In the genomic region with DNA sequence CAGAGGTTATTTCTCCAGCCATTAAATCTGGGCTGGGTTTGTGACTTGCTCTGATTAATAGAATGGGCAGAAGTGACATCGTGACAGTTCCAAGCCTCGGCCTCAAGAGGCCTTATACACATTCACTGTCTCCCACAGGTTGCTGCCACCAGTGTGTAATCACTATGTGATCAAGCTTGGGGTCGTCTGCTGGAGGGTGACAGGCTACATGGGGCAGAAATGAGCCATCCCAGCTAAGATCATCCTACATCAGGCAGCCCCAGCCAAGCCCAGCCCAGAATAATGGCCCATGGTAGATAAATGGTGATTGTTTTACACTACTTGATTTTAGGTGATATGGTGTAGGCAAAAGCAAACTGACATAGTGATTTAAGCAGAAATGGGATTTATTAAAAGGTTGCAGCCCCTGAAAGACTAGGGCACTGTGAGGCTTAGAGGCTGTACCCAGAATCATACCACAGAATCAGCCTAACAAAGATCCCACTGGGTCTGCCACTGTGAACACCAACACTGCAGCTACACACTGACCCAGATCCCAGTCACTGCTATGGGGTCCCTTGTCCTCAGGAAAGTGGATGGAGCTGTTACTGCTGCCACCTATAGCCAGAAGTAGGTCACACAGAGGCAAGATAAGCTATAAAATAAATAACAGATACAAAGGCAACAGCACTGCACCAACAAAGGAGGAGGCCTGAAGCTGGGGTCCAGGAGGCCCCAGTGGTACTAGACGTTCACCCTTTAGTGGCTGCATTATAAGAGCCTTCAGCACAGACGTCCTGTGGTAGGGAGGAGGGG, we compare ENCODE assay signal across 2 cellular contexts.
A peak's percentile ranks its signal among the peaks of the same experiment; 100 is the strongest.
TF ChIP-seq lines count a peak whose summit lies in the region.

No MANE protein-coding gene starts in this region.

TF ChIP-seq in IMR-90, 13 proteins besides CTCF, POLR2A, EP300 and RAD21:
- TF ChIP-seq FOS (IDR thresholded peaks at IDR 0.05; ENCODE audit: low read depth, low read length) (no peak), BHLHE40 (IDR thresholded peaks at IDR 0.05; ENCODE audit: low read depth, low read length) (no peak), SMC3 (IDR thresholded peaks at IDR 0.05; ENCODE audit: low read depth, low read length) (peak; percentile 19; the same call in 1 of the 2 replicates)

TF ChIP-seq in GM12878, 131 proteins besides CTCF, POLR2A, EP300 and RAD21:
- TF ChIP-seq, protein P1, sequence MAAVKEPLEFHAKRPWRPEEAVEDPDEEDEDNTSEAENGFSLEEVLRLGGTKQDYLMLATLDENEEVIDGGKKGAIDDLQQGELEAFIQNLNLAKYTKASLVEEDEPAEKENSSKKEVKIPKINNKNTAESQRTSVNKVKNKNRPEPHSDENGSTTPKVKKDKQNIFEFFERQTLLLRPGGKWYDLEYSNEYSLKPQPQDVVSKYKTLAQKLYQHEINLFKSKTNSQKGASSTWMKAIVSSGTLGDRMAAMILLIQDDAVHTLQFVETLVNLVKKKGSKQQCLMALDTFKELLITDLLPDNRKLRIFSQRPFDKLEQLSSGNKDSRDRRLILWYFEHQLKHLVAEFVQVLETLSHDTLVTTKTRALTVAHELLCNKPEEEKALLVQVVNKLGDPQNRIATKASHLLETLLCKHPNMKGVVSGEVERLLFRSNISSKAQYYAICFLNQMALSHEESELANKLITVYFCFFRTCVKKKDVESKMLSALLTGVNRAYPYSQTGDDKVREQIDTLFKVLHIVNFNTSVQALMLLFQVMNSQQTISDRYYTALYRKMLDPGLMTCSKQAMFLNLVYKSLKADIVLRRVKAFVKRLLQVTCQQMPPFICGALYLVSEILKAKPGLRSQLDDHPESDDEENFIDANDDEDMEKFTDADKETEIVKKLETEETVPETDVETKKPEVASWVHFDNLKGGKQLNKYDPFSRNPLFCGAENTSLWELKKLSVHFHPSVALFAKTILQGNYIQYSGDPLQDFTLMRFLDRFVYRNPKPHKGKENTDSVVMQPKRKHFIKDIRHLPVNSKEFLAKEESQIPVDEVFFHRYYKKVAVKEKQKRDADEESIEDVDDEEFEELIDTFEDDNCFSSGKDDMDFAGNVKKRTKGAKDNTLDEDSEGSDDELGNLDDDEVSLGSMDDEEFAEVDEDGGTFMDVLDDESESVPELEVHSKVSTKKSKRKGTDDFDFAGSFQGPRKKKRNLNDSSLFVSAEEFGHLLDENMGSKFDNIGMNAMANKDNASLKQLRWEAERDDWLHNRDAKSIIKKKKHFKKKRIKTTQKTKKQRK (IDR thresholded peaks at IDR 0.05; ENCODE audit: low read depth, low read length): no peak
- no peak for TF ChIP-seq TCF7 (IDR thresholded peaks at IDR 0.05; ENCODE audit: borderline replicate concordance)
- TF ChIP-seq, protein P2, sequence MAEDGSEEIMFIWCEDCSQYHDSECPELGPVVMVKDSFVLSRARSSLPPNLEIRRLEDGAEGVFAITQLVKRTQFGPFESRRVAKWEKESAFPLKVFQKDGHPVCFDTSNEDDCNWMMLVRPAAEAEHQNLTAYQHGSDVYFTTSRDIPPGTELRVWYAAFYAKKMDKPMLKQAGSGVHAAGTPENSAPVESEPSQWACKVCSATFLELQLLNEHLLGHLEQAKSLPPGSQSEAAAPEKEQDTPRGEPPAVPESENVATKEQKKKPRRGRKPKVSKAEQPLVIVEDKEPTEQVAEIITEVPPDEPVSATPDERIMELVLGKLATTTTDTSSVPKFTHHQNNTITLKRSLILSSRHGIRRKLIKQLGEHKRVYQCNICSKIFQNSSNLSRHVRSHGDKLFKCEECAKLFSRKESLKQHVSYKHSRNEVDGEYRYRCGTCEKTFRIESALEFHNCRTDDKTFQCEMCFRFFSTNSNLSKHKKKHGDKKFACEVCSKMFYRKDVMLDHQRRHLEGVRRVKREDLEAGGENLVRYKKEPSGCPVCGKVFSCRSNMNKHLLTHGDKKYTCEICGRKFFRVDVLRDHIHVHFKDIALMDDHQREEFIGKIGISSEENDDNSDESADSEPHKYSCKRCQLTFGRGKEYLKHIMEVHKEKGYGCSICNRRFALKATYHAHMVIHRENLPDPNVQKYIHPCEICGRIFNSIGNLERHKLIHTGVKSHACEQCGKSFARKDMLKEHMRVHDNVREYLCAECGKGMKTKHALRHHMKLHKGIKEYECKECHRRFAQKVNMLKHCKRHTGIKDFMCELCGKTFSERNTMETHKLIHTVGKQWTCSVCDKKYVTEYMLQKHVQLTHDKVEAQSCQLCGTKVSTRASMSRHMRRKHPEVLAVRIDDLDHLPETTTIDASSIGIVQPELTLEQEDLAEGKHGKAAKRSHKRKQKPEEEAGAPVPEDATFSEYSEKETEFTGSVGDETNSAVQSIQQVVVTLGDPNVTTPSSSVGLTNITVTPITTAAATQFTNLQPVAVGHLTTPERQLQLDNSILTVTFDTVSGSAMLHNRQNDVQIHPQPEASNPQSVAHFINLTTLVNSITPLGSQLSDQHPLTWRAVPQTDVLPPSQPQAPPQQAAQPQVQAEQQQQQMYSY (CRISPR knock-in tag; IDR thresholded peaks at IDR 0.05): no peak
- TF ChIP-seq POLR2AphosphoS2 (IDR thresholded peaks at IDR 0.05; ENCODE audit: low read depth, low read length): no peak
- no peak for TF ChIP-seq ZBED1 (IDR thresholded peaks at IDR 0.05; ENCODE audit: borderline replicate concordance)
- TF ChIP-seq, protein P3, sequence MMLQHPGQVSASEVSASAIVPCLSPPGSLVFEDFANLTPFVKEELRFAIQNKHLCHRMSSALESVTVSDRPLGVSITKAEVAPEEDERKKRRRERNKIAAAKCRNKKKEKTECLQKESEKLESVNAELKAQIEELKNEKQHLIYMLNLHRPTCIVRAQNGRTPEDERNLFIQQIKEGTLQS (IDR thresholded peaks at IDR 0.05; ENCODE audit: borderline replicate concordance, extremely low read depth, low read depth, low read length): no peak
- TF ChIP-seq PML (IDR thresholded peaks at IDR 0.05; ENCODE audit: low read length): no peak
- no peak for TF ChIP-seq LARP7 (IDR thresholded peaks at IDR 0.05)
- no peak for TF ChIP-seq WRNIP1 (IDR thresholded peaks at IDR 0.05; ENCODE audit: borderline replicate concordance, low read depth, low read length)
- TF ChIP-seq TBL1XR1 (IDR thresholded peaks at IDR 0.05; ENCODE audit: low read depth, low read length): no peak
- no peak for TF ChIP-seq MEF2A (IDR thresholded peaks at IDR 0.05; ENCODE audit: insufficient read depth, low read depth, low read length)
